In the genomic region with DNA sequence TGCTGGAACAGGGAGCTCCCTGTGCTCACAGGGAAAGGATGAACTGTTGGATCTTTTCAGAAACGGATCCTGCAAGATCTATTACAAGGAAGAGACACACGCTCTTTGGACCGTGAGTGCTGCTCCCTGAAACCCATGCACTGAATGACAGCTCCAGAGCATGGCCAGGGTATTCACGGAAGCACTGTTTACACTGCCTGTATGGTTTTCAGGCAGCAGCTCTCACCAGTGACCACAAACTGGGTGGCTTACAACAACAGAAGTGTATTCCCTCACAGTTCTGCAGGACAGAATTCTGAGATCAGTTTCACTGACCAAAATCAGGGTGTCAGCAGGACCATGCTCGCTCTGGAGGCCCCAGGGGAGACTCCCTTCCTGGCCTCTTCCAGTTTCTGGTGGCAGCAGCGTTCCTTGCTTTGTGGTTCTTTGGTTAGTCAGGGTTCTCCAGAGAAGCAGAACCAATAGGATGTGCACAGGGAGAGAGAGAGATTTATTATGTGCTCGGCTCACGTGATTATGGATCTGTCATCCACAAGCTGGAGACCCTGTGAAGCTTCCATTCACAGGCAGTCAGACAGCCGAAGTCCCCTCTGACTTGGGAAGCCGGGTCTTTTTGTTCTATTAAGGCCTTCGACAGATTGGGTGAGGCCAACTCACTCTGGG, we compare ENCODE assay signal across 1 cellular context.
TF ChIP-seq lines count a peak whose summit lies in the region.

No MANE protein-coding gene starts in this region.

TF ChIP-seq in neural cell, 6 proteins besides CTCF, POLR2A, EP300 and RAD21 (continued from another document):
- TF ChIP-seq EZH2 (IDR thresholded peaks at IDR 0.05; ENCODE audit: borderline replicate concordance, insufficient read depth, low read length, poor library complexity, severe bottlenecking), result no peak
- no peak for TF ChIP-seq POLR2AphosphoS5 (IDR thresholded peaks at IDR 0.05)
- TF ChIP-seq MXI1 (conservative IDR thresholded peaks at IDR 0.05; ENCODE audit: poor library complexity, severe bottlenecking), result no peak
- TF ChIP-seq, protein P1, sequence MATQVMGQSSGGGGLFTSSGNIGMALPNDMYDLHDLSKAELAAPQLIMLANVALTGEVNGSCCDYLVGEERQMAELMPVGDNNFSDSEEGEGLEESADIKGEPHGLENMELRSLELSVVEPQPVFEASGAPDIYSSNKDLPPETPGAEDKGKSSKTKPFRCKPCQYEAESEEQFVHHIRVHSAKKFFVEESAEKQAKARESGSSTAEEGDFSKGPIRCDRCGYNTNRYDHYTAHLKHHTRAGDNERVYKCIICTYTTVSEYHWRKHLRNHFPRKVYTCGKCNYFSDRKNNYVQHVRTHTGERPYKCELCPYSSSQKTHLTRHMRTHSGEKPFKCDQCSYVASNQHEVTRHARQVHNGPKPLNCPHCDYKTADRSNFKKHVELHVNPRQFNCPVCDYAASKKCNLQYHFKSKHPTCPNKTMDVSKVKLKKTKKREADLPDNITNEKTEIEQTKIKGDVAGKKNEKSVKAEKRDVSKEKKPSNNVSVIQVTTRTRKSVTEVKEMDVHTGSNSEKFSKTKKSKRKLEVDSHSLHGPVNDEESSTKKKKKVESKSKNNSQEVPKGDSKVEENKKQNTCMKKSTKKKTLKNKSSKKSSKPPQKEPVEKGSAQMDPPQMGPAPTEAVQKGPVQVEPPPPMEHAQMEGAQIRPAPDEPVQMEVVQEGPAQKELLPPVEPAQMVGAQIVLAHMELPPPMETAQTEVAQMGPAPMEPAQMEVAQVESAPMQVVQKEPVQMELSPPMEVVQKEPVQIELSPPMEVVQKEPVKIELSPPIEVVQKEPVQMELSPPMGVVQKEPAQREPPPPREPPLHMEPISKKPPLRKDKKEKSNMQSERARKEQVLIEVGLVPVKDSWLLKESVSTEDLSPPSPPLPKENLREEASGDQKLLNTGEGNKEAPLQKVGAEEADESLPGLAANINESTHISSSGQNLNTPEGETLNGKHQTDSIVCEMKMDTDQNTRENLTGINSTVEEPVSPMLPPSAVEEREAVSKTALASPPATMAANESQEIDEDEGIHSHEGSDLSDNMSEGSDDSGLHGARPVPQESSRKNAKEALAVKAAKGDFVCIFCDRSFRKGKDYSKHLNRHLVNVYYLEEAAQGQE (IDR thresholded peaks at IDR 0.05; ENCODE audit: borderline replicate concordance), result no peak
- no peak for TF ChIP-seq TAF1 (IDR thresholded peaks at IDR 0.05; ENCODE audit: low read depth)
TF ChIP-seq in neural cell: peak in this region for 0.
